8 cellular contexts compared by ENCODE assay signal in the genomic region with DNA sequence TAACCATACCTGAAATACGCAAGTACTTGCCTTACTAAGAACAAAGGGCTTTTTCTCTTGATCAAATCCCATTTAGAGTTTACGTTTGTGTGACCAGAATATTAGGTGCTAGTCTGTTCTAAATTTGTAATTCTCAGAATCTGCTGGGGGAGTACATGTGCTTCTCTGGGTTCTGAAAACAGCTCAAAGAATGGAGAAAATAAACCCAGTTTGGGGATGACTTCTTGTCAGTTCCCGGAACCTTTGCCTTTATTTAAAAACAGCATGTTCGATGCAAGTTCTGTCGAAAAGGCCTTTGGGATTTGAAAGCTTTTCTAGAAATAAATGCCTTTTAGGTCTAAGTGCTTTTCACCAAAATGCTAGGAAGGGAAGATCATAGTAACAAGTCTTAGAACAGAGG.
DNase-seq lines count a peak whose midpoint lies in the region; ATAC-seq and TF ChIP-seq lines count a peak whose summit lies in the region.

No MANE protein-coding gene starts in this region.

- no peak overlapping the region for H2AK5ac ChIP-seq in mesenchymal stem cell (ENCODE audit: low read length, severe bottlenecking)

- no peaks in the 10 kb centered on the region for H3K79me1 ChIP-seq in mesenchymal stem cell (replicated peaks; ENCODE audit: low read length, poor library complexity, severe bottlenecking)

- peaks cover 18% of the 10 kb centered on the region for H3K36me3 ChIP-seq in brain microvascular endothelial cell (replicated peaks)
- peaks cover 7 to 28% of the 10 kb centered on the region in 2 experiments for H3K36me3 ChIP-seq in mesenchymal stem cell (ENCODE audit: control insufficient read depth in 1 of 2, insufficient read depth in 2 of 2, low read depth in 1 of 2, low read length in 2 of 2)
- H3K36me3 ChIP-seq in tibial artery, result peaks cover 17 to 23% (median 21%) of the 10 kb centered on the region in 3 donors

- H2AFZ ChIP-seq in mesenchymal stem cell (ENCODE audit: low read depth, low read length), result no peak overlapping the region

- DNase-seq in activated CD4-positive, alpha-beta T cell treated with anti-CD3 and anti-CD28 coated beads, Interleukin-2, amount 10 ng/mL, durations not matched to agents 7 days and 5 days, result no peak
- no peak for DNase-seq in activated CD4-positive, alpha-beta T cell treated with anti-CD3 and anti-CD28 coated beads for 1 hour
- DNase-seq in brain microvascular endothelial cell (no peak), mesenchymal stem cell (no peak), tibial artery (no peak), DMS79 treated with DMSO at 0.1 percent for 48 hours (lab: John Stamatoyannopoulos, UW) (no peak)

- H3K23ac ChIP-seq in mesenchymal stem cell (ENCODE audit: low read length in 2 of 2), result no peak overlapping the region

- H4K8ac ChIP-seq in mesenchymal stem cell (ENCODE audit: low read length), result no peak overlapping the region

- H3K27ac ChIP-seq in brain microvascular endothelial cell (peak overlapping the region; percentile 92), mesenchymal stem cell (ENCODE audit: low read length, poor library complexity, severe bottlenecking) (peak overlapping the region; percentile 91), tibial artery (peak overlapping the region; percentile 88 to 96)

- H2BK120ac ChIP-seq in mesenchymal stem cell (ENCODE audit: low read depth, low read length), result no peak overlapping the region

- no peak overlapping the region for H2BK12ac ChIP-seq in mesenchymal stem cell (ENCODE audit: low read length in 2 of 2)

- H3K36me3 Mint-ChIP-seq in activated CD4-positive, alpha-beta T cell treated with anti-CD3 and anti-CD28 coated beads, Interleukin-2, amount 10 ng/mL, durations not matched to agents 7 days and 5 days (ENCODE audit: low read depth), result peaks cover 51% of the 10 kb centered on the region

- H3K4me2 ChIP-seq in mesenchymal stem cell (ENCODE audit: low read length, poor library complexity, severe bottlenecking), result peak overlapping the region; percentile 12

- H4K91ac ChIP-seq in mesenchymal stem cell (ENCODE audit: low read length), result no peak overlapping the region

- peak overlapping the region; percentile 98 for H3K9ac ChIP-seq in mesenchymal stem cell (ENCODE audit: low read length)

- peaks cover 97% of the 10 kb centered on the region for H3K4me1 Mint-ChIP-seq in activated CD4-positive, alpha-beta T cell treated with anti-CD3 and anti-CD28 coated beads, Interleukin-2, amount 10 ng/mL, durations not matched to agents 7 days and 5 days

- H3K4me3 ChIP-seq in brain microvascular endothelial cell (ENCODE audit: low read depth, low read length) (no peak overlapping the region), mesenchymal stem cell (ENCODE audit: insufficient read depth in 1 of 2, low read depth in 1 of 2, low read length in 2 of 2) (peak overlapping the region in 1 of 2 experiments; percentile 87), tibial artery (peak overlapping the region; percentile 62 to 69)

- H3K4me1 ChIP-seq in mesenchymal stem cell (ENCODE audit: control insufficient read depth, insufficient read depth, low read depth, low read length) (peaks cover 10% of the 10 kb centered on the region), tibial artery (peaks cover 0 to 77% (median 61%) of the 10 kb centered on the region in 4 donors)

- ATAC-seq in HG03135 (IDR thresholded peaks at IDR 0.05; ENCODE audit: unreplicated experiment) (no peak), GM19328 (IDR thresholded peaks at IDR 0.05; ENCODE audit: unreplicated experiment) (no peak)

- H2BK15ac ChIP-seq in mesenchymal stem cell (ENCODE audit: low read depth, poor library complexity, severe bottlenecking), result no peak overlapping the region

- no peak overlapping the region for H3K14ac ChIP-seq in mesenchymal stem cell (ENCODE audit: low read length in 2 of 2)

- H3K27me3 Mint-ChIP-seq in activated CD4-positive, alpha-beta T cell treated with anti-CD3 and anti-CD28 coated beads, Interleukin-2, amount 10 ng/mL, durations not matched to agents 7 days and 5 days, result no peaks in the 10 kb centered on the region

- TF ChIP-seq CTCF in brain microvascular endothelial cell (IDR thresholded peaks at IDR 0.05; ENCODE audit: low read depth, low read length, missing control alignments) (no peak), tibial artery (IDR thresholded peaks at IDR 0.05) (no peak)

- no peaks in the 10 kb centered on the region for H3K9me3 ChIP-seq in mesenchymal stem cell (ENCODE audit: control insufficient read depth, low read length)
- no peaks in the 10 kb centered on the region for H3K9me3 ChIP-seq in tibial artery

- H3K27me3 ChIP-seq in brain microvascular endothelial cell (replicated peaks), result no peaks in the 10 kb centered on the region
- no peaks in the 10 kb centered on the region for H3K27me3 ChIP-seq in mesenchymal stem cell (ENCODE audit: control insufficient read depth in 1 of 2, insufficient read depth in 1 of 2, low read length in 2 of 2)
- no peaks in the 10 kb centered on the region for H3K27me3 ChIP-seq in tibial artery

- no peak overlapping the region for H3K4ac ChIP-seq in mesenchymal stem cell (ENCODE audit: low read depth in 1 of 2, low read length in 2 of 2)

- peak overlapping the region; percentile 66 for H2BK5ac ChIP-seq in mesenchymal stem cell (ENCODE audit: low read depth, low read length, poor library complexity, severe bottlenecking)

- 54% methylated on average over 4 of the region's 5 CpGs for WGBS in mesenchymal stem cell

- H3K9me3 Mint-ChIP-seq in activated CD4-positive, alpha-beta T cell treated with anti-CD3 and anti-CD28 coated beads, Interleukin-2, amount 10 ng/mL, durations not matched to agents 7 days and 5 days, result peaks cover 7% of the 10 kb centered on the region

- POLR2A ChIA-PET in activated CD4-positive, alpha-beta T cell treated with anti-CD3 and anti-CD28 coated beads, Interleukin-2, amount 10 ng/mL, durations not matched to agents 7 days and 5 days (lab: Charles Lee), result interaction anchor here (0.7 to 2.9 kb wide), 3 partner anchors 135 to 196 kb away, joined by 4 to 26 read pairs (median 6); partner anchors contain the start of gene ARID5B

- intact Hi-C loops in tibial artery (cut with DNase I; ENCODE audit: low total_unique reads), result loop anchor here (5.0 kb wide), 1 partner anchor 146 kb away; the partner anchor contains the start of gene ARID5B

- H3K27ac Mint-ChIP-seq in activated CD4-positive, alpha-beta T cell treated with anti-CD3 and anti-CD28 coated beads, Interleukin-2, amount 10 ng/mL, durations not matched to agents 7 days and 5 days, result peak overlapping the region; percentile 98

- in situ Hi-C loops in brain microvascular endothelial cell (cut with HindIII; ENCODE audit: low pct_ligation_motif_present, low sequenced_read_pairs), result no loop called here

- H3K4me3 Mint-ChIP-seq in activated CD4-positive, alpha-beta T cell treated with anti-CD3 and anti-CD28 coated beads, Interleukin-2, amount 10 ng/mL, durations not matched to agents 7 days and 5 days, result peak overlapping the region; percentile 86

- CTCF ChIA-PET in activated CD4-positive, alpha-beta T cell treated with anti-CD3 and anti-CD28 coated beads, Interleukin-2, amount 10 ng/mL, durations not matched to agents 7 days and 5 days (lab: Charles Lee), result interaction anchor here (1.2 to 3.5 kb wide), 10 partner anchors 9 to 211 kb away, joined by 3 to 38 read pairs (median 4); no protein-coding TSS in a partner anchor

- H3K18ac ChIP-seq in mesenchymal stem cell (ENCODE audit: low read depth in 1 of 2, low read length in 2 of 2), result no peak overlapping the region
